Comparison of ENCODE assay signal across 8 cellular contexts in the genomic region with DNA sequence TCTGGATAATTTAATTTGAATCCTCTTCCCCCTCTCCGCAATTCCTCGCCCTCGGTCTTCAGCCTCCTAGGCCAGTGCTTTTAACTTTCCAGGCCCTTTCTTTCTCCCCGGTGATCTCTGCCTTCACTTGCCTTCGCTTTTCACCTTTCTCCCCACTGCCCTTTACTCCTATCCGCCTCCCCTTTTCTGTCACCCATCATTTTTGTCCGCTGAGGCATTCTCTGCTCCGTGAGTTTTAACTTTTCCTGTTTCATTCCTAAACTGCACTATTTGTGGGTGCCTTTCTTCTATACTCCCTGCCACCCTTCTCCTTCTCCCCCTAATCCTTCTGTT. TPM values are rescaled to one million over a fixed set of nuclear protein-coding genes. Genes with fewer than 3 reads are reported as not detected.
A peak's percentile ranks its signal among the peaks of the same experiment; 100 is the strongest.
DNase-seq lines count a peak whose midpoint lies in the region; ATAC-seq, FAIRE-seq and TF ChIP-seq lines count a peak whose summit lies in the region.

No MANE protein-coding gene starts in this region.

- H3K9ac ChIP-seq in kidney (ENCODE audit: low read length in 2 of 2) = peak overlapping the region; percentile 85 to 95

- no peak for TF ChIP-seq EP300 in suprapubic skin (IDR thresholded peaks at IDR 0.05)

- H3K36me3 ChIP-seq in kidney (ENCODE audit: control insufficient read depth in 1 of 2, insufficient read depth in 2 of 2, low read length in 2 of 2) = peaks cover 0 to 2% of the 10 kb centered on the region in 2 donors
- H3K36me3 ChIP-seq in suprapubic skin = no peaks in the 10 kb centered on the region

- H3K4me1 ChIP-seq in kidney (ENCODE audit: control insufficient read depth in 1 of 2, insufficient read depth in 1 of 2, low read depth in 1 of 2, low read length in 2 of 2) (peaks cover 0 to 17% of the 10 kb centered on the region in 2 donors), suprapubic skin (peaks cover 32% of the 10 kb centered on the region)

- no peak for FAIRE-seq in kidney (lab: Jason Lieb, UNC)

- DNase-seq in activated CD4-positive, alpha-beta T cell treated with anti-CD3 and anti-CD28 coated beads for 36 hours = no peak
- no peak for DNase-seq in activated CD4-positive, alpha-beta T cell treated with anti-CD3 and anti-CD28 coated beads, Interleukin-2, amount 50 U/mL, for 1 hour
- DNase-seq in kidney (no peak), suprapubic skin (ENCODE audit: low spot score in 2 of 2) (no peak), SHP77 (lab: John Stamatoyannopoulos, UW) (no peak), germinal center (ENCODE audit: low spot score) (no peak)

- ATAC-seq in activated CD4-positive, alpha-beta T cell treated with anti-CD3 and anti-CD28 coated beads for 36 hours = no peak
- ATAC-seq in GM19452 (IDR thresholded peaks at IDR 0.05; ENCODE audit: unreplicated experiment) = no peak

- H3K4me3 ChIP-seq in kidney (ENCODE audit: low read length in 2 of 2) = peak overlapping the region; percentile 88 to 98
- peak overlapping the region; percentile 63 for H3K4me3 ChIP-seq in suprapubic skin

- H3K4me3 Mint-ChIP-seq in activated CD4-positive, alpha-beta T cell treated with anti-CD3 and anti-CD28 coated beads for 36 hours = peak overlapping the region; percentile 91
- H3K4me3 Mint-ChIP-seq in activated naive CD8-positive, alpha-beta T cell = peak overlapping the region; percentile 96

- CTCF ChIA-PET in activated CD4-positive, alpha-beta T cell treated with anti-CD3 and anti-CD28 coated beads for 36 hours (lab: Charles Lee) = interaction anchor here (1.1 to 1.2 kb wide), 2 partner anchors 9 to 379 kb away, joined by 4 to 5 read pairs; no protein-coding TSS in a partner anchor

- TF ChIP-seq POLR2A in suprapubic skin (IDR thresholded peaks at IDR 0.05) = no peak

- H3K36me3 Mint-ChIP-seq in activated CD4-positive, alpha-beta T cell treated with anti-CD3 and anti-CD28 coated beads for 36 hours (ENCODE audit: low read depth) = peaks cover 2% of the 10 kb centered on the region
- H3K36me3 Mint-ChIP-seq in activated naive CD8-positive, alpha-beta T cell = peaks cover 3% of the 10 kb centered on the region

- H3K9me3 Mint-ChIP-seq in activated CD4-positive, alpha-beta T cell treated with anti-CD3 and anti-CD28 coated beads for 36 hours (ENCODE audit: low read depth) = peaks cover 2% of the 10 kb centered on the region
- no peaks in the 10 kb centered on the region for H3K9me3 Mint-ChIP-seq in activated naive CD8-positive, alpha-beta T cell (ENCODE audit: low read depth)

- no peak for TF ChIP-seq CTCF in kidney (IDR thresholded peaks at IDR 0.05; ENCODE audit: borderline replicate concordance, extremely low read depth, insufficient read depth)
- TF ChIP-seq CTCF in suprapubic skin (IDR thresholded peaks at IDR 0.05) = no peak

- POLR2A ChIA-PET in activated CD4-positive, alpha-beta T cell treated with anti-CD3 and anti-CD28 coated beads for 36 hours (lab: Charles Lee) = no interaction called here

- H3K9me3 ChIP-seq in kidney (ENCODE audit: control insufficient read depth in 1 of 2, low read length in 2 of 2) = no peaks in the 10 kb centered on the region
- no peaks in the 10 kb centered on the region for H3K9me3 ChIP-seq in suprapubic skin

- intact Hi-C loops in activated CD4-positive, alpha-beta T cell treated with anti-CD3 and anti-CD28 coated beads for 36 hours (cut with DNase I, micrococcal nuclease) = loop anchor here (1.0 to 10.0 kb wide), 13 partner anchors 13 to 1560 kb away; a partner anchor contains a TSS
- intact Hi-C loops in kidney (cut with DNase I) = no loop called here

- no peaks in the 10 kb centered on the region for H3K27me3 Mint-ChIP-seq in activated CD4-positive, alpha-beta T cell treated with anti-CD3 and anti-CD28 coated beads for 36 hours
- no peaks in the 10 kb centered on the region for H3K27me3 Mint-ChIP-seq in activated naive CD8-positive, alpha-beta T cell

- no peaks in the 10 kb centered on the region for H3K27me3 ChIP-seq in suprapubic skin

- 2% methylated on average over 8 of the region's 8 CpGs for WGBS in suprapubic skin

- peaks cover 39% of the 10 kb centered on the region for H3K4me1 Mint-ChIP-seq in activated CD4-positive, alpha-beta T cell treated with anti-CD3 and anti-CD28 coated beads for 36 hours
- H3K4me1 Mint-ChIP-seq in activated naive CD8-positive, alpha-beta T cell (ENCODE audit: low read depth) = peaks cover 44% of the 10 kb centered on the region

- peak overlapping the region; percentile 85 to 90 for H3K27ac ChIP-seq in kidney (ENCODE audit: low read depth in 2 of 2, low read length in 2 of 2)
- H3K27ac ChIP-seq in suprapubic skin = peak overlapping the region; percentile 84

- H3K27ac Mint-ChIP-seq in activated CD4-positive, alpha-beta T cell treated with anti-CD3 and anti-CD28 coated beads for 36 hours = peak overlapping the region; percentile 88
- H3K27ac Mint-ChIP-seq in activated naive CD8-positive, alpha-beta T cell = peak overlapping the region; percentile 97

RNA-seq across cellular contexts. Expression of a gene that starts 0.7 kb away (rescaled TPM):
- 10 to 100 TPM; 60.3 to 63.2 TPM for total RNA-seq in activated CD4-positive, alpha-beta T cell treated with anti-CD3 and anti-CD28 coated beads for 36 hours
- total RNA-seq in kidney (77.1 TPM), suprapubic skin (10 to 100 TPM; 39.6 to 97.9 (median 52.8) TPM)
- polyA plus RNA-seq in kidney (ENCODE audit: insufficient read depth, low read depth, low replicate concordance) = 24.8 TPM

RNA-seq across cellular contexts. Expression of a gene that starts 2.5 kb away (rescaled TPM):
- under 1 TPM; 0.07 to 0.35 TPM for total RNA-seq in activated CD4-positive, alpha-beta T cell treated with anti-CD3 and anti-CD28 coated beads for 36 hours
- total RNA-seq in kidney (not detected), suprapubic skin (1 to 10 TPM in 1 of 4 donors, under 1 TPM in 3; 0.13 to 1.4 (median 0.36) TPM)
- polyA plus RNA-seq in kidney (ENCODE audit: insufficient read depth, low read depth, low replicate concordance) = 0.09 TPM
